In the genomic region with DNA sequence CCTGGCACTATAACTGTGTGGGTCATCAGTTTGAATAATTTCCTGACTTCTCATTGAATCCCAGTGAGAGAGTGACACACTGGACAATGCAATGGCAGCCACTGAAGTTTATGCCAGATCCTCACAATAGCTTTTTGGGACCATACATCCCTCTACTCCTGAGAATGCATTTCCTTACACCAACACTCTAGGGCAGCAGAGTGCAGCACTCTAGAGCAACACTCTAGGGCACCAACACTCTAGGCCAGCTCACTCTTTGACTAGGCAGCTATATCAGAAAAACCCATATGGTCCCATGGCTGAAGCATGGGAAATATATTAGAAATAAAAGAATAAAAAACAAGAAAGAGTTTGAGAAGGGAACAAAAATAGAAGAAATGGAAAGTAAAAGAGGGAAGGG, we compare ENCODE assay signal across 1 cellular context.
A peak's percentile ranks its signal among the peaks of the same experiment; 100 is the strongest.
TF ChIP-seq lines count a peak whose summit lies in the region.

No MANE protein-coding gene starts in this region.

TF ChIP-seq in IMR-90, 13 proteins besides CTCF, POLR2A, EP300 and RAD21:
- 0 out of 2 replicates have a peak, but pooled peaks have one; percentile 6 for TF ChIP-seq SMC3 (IDR thresholded peaks at IDR 0.05; ENCODE audit: low read depth, low read length)
- TF ChIP-seq, protein P1, sequence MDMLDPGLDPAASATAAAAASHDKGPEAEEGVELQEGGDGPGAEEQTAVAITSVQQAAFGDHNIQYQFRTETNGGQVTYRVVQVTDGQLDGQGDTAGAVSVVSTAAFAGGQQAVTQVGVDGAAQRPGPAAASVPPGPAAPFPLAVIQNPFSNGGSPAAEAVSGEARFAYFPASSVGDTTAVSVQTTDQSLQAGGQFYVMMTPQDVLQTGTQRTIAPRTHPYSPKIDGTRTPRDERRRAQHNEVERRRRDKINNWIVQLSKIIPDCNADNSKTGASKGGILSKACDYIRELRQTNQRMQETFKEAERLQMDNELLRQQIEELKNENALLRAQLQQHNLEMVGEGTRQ (IDR thresholded peaks at IDR 0.05; ENCODE audit: low read depth, low read length) = no peak
